26 cellular contexts compared by ENCODE assay signal in the genomic region with DNA sequence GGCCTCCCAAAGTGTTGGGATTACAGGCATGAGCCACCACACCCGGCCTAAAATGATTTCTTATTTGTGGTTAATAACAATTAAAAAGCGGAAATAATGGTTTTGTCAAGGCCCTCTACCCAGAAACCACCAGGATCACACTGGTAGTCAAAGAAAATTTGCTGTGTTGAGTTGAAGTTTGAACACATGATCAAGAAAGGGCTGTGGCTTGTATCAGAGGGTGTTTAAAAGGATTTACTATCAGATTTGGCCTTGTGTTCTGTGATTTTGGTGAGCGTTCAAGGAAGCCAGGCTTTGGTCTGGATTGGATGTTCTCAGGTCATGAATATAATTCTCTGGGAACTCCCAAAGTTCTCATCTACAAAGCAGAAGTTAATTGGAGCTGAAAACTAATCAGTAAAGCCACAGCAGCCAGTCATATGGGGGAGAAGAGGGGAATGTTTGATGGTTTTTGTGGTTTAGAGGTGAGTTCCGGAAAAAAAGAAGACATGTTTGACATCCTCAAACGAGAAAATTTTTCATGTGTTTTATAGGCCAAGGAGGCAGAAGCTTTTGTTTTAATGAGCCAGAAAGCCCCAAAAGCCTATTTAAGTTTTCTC. TPM values are rescaled to one million over a fixed set of nuclear protein-coding genes. Genes with fewer than 3 reads are reported as not detected.
A peak's percentile ranks its signal among the peaks of the same experiment; 100 is the strongest.
DNase-seq lines count a peak whose midpoint lies in the region; ATAC-seq and FAIRE-seq lines count a peak whose summit lies in the region.
"Had no signal": no experiment of that assay in that cellular context is flagged by ENCODE, and none has a peak within 500 bp of the region (broad histone marks: within the 10 kb centered on the region; RNA-seq: fewer than 3 reads in every experiment).

No MANE protein-coding gene starts in this region.

- POLR2A ChIA-PET in naive thymus-derived CD8-positive, alpha-beta T cell (lab: Charles Lee), result interaction anchor here (0.5 to 2.0 kb wide), 5 partner anchors 10 to 381 kb away, joined by 3 to 9 read pairs (median 3); partner anchors contain the start of genes GADD45B and ZNF555

- no peaks in the 10 kb centered on the region for H3K27me3 Mint-ChIP-seq in activated naive CD4-positive, alpha-beta T cell treated with anti-CD3 and anti-CD28 coated beads, Interleukin-2, amount 50 U/mL, for 24 hours
- H3K27me3 Mint-ChIP-seq in activated T-helper 17 cell treated with anti-CD3 and anti-CD28 coated beads, Interleukin-2, amount 50 U/mL, for 72 hours, result no peaks in the 10 kb centered on the region
- no peaks in the 10 kb centered on the region for H3K27me3 Mint-ChIP-seq in naive thymus-derived CD8-positive, alpha-beta T cell
- H3K27me3 Mint-ChIP-seq: activated CD8-positive, alpha-beta memory T cell treated with anti-CD3 and anti-CD28 coated beads, Interleukin-2, amount 10 ng/mL, durations not matched to agents 7 days and 5 days; type B pancreatic cell had no signal

- peaks cover 17% of the 10 kb centered on the region for H3K9me3 Mint-ChIP-seq in activated naive CD4-positive, alpha-beta T cell treated with anti-CD3 and anti-CD28 coated beads, Interleukin-2, amount 50 U/mL, for 24 hours
- peaks cover 10% of the 10 kb centered on the region for H3K9me3 Mint-ChIP-seq in activated T-helper 17 cell treated with anti-CD3 and anti-CD28 coated beads, Interleukin-2, amount 50 U/mL, for 72 hours
- H3K9me3 Mint-ChIP-seq in naive thymus-derived CD8-positive, alpha-beta T cell, result peaks cover 0 to 44% (median 30%) of the 10 kb centered on the region in 9 donors

- peak overlapping the region; percentile 87 for H3K27ac Mint-ChIP-seq in activated naive CD4-positive, alpha-beta T cell treated with anti-CD3 and anti-CD28 coated beads, Interleukin-2, amount 50 U/mL, for 24 hours
- peak overlapping the region; percentile 33 for H3K27ac Mint-ChIP-seq in activated T-helper 17 cell treated with anti-CD3 and anti-CD28 coated beads, Interleukin-2, amount 50 U/mL, for 72 hours
- H3K27ac Mint-ChIP-seq in naive thymus-derived CD8-positive, alpha-beta T cell, result peak overlapping the region; percentile 3 to 93 (median 82)
- H3K27ac Mint-ChIP-seq: activated CD8-positive, alpha-beta memory T cell treated with anti-CD3 and anti-CD28 coated beads, Interleukin-2, amount 10 ng/mL, durations not matched to agents 7 days and 5 days; nephron progenitor cell; T-helper 1 cell treated with Interleukin-12 subunit alpha and Interleukin-12 subunit beta and Interleukin-4 antibody, amounts not matched to agents 30 μg/mL and 1 μg/mL, for 36 hours; type B pancreatic cell had no signal

- peak; percentile 49 for FAIRE-seq in GM18507 (lab: Jason Lieb, UNC)
- FAIRE-seq: HTR-8/SVneo, small intestine had no signal

- peaks cover 32% of the 10 kb centered on the region for H3K4me1 Mint-ChIP-seq in activated naive CD4-positive, alpha-beta T cell treated with anti-CD3 and anti-CD28 coated beads, Interleukin-2, amount 50 U/mL, for 24 hours
- peaks cover 10% of the 10 kb centered on the region for H3K4me1 Mint-ChIP-seq in activated T-helper 17 cell treated with anti-CD3 and anti-CD28 coated beads, Interleukin-2, amount 50 U/mL, for 72 hours
- H3K4me1 Mint-ChIP-seq in naive thymus-derived CD8-positive, alpha-beta T cell, result peaks cover 10 to 48% (median 17%) of the 10 kb centered on the region in 4 donors
- H3K4me1 Mint-ChIP-seq: nephron progenitor cell had no signal

- no peak for DNase-seq in activated naive CD4-positive, alpha-beta T cell (lab: John Stamatoyannopoulos, UW)
- no peak for DNase-seq in GM18507 (ENCODE audit: extremely low spot score, insufficient read length, low read depth)
- peak in 7 of 10 donors; percentile 27 to 86 (median 51) for DNase-seq in naive thymus-derived CD8-positive, alpha-beta T cell
- DNase-seq in NCI-H510A (lab: John Stamatoyannopoulos, UW), result no peak
- DNase-seq: activated CD4-positive, alpha-beta T cell treated with anti-CD3 and anti-CD28 coated beads for 48 hours; activated CD8-positive, alpha-beta memory T cell treated with anti-CD3 and anti-CD28 coated beads, Interleukin-2, amount 10 ng/mL, durations not matched to agents 7 days and 5 days; amygdala; DMS79 treated with DMSO at 0.1 percent for 48 hours; effector memory CD4-positive, alpha-beta T cell; islet precursor cell; left ventricle myocardium inferior; midbrain; NCI-H1417 treated with DMSO at 0.1 percent for 48 hours; NCI-H774; nephron progenitor cell; ovary; small intestine; substantia nigra had no signal

- peak overlapping the region; percentile 65 for H3K4me3 Mint-ChIP-seq in activated naive CD4-positive, alpha-beta T cell treated with anti-CD3 and anti-CD28 coated beads, Interleukin-2, amount 50 U/mL, for 24 hours
- H3K4me3 Mint-ChIP-seq in activated T-helper 17 cell treated with anti-CD3 and anti-CD28 coated beads, Interleukin-2, amount 50 U/mL, for 72 hours, result peak overlapping the region; percentile 11
- H3K4me3 Mint-ChIP-seq in naive thymus-derived CD8-positive, alpha-beta T cell, result peak overlapping the region in 9 of 10 donors; percentile 46 to 79 (median 75)
- H3K4me3 Mint-ChIP-seq: activated CD8-positive, alpha-beta memory T cell treated with anti-CD3 and anti-CD28 coated beads, Interleukin-2, amount 10 ng/mL, durations not matched to agents 7 days and 5 days; nephron progenitor cell; T-helper 1 cell treated with Interleukin-12 subunit alpha and Interleukin-12 subunit beta and Interleukin-4 antibody, amounts not matched to agents 30 μg/mL and 1 μg/mL, for 36 hours; type B pancreatic cell had no signal

- H3K36me3 Mint-ChIP-seq in activated naive CD4-positive, alpha-beta T cell treated with anti-CD3 and anti-CD28 coated beads, Interleukin-2, amount 50 U/mL, for 24 hours, result peaks cover 34% of the 10 kb centered on the region
- peaks cover 30% of the 10 kb centered on the region for H3K36me3 Mint-ChIP-seq in activated T-helper 17 cell treated with anti-CD3 and anti-CD28 coated beads, Interleukin-2, amount 50 U/mL, for 72 hours (ENCODE audit: low read depth)
- H3K36me3 Mint-ChIP-seq in naive thymus-derived CD8-positive, alpha-beta T cell, result peaks cover 29 to 33% (median 33%) of the 10 kb centered on the region in 3 donors

- ATAC-seq in activated T-helper 17 cell treated with anti-CD3 and anti-CD28 coated beads, Interleukin-2, amount 50 U/mL, for 72 hours (replicated peaks), result peak; percentile 55
- peak; percentile 90 to 93 for ATAC-seq in naive thymus-derived CD8-positive, alpha-beta T cell
- ATAC-seq in GM21515 (IDR thresholded peaks at IDR 0.05; ENCODE audit: unreplicated experiment), result no peak
- ATAC-seq: activated CD8-positive, alpha-beta memory T cell treated with anti-CD3 and anti-CD28 coated beads, Interleukin-2, amount 10 ng/mL, durations not matched to agents 7 days and 5 days; HCT116 had no signal

RNA-seq across cellular contexts. Expression of gene ZNF556, which starts 10.6 kb away (rescaled TPM):
- total RNA-seq in activated T-helper 17 cell treated with anti-CD3 and anti-CD28 coated beads, Interleukin-2, amount 50 U/mL, for 72 hours, result under 1 TPM in 1 of 2 donors, not detected in 1; 0.95 TPM
- not detected for total RNA-seq in naive thymus-derived CD8-positive, alpha-beta T cell
- polyA plus RNA-seq in naive thymus-derived CD8-positive, alpha-beta T cell, result not detected
- total RNA-seq: activated CD8-positive, alpha-beta memory T cell treated with anti-CD3 and anti-CD28 coated beads, Interleukin-2, amount 10 ng/mL, durations not matched to agents 7 days and 5 days; left ventricle myocardium inferior had no signal
- polyA plus RNA-seq: BJ had no signal

RNA-seq across cellular contexts. Expression of gene ZNF555, which starts 15.3 kb away (rescaled TPM):
- 1 to 10 TPM; 1.3 to 4.5 TPM for total RNA-seq in activated T-helper 17 cell treated with anti-CD3 and anti-CD28 coated beads, Interleukin-2, amount 50 U/mL, for 72 hours
- total RNA-seq in naive thymus-derived CD8-positive, alpha-beta T cell, result 1 to 10 TPM; 7.4 to 8.7 TPM
- polyA plus RNA-seq in naive thymus-derived CD8-positive, alpha-beta T cell, result 1 to 10 TPM; 1.0 to 3.4 (median 2.2) TPM

RNA-seq across cellular contexts. Expression of gene ZNF554, which starts 36.9 kb away (rescaled TPM):
- total RNA-seq in activated T-helper 17 cell treated with anti-CD3 and anti-CD28 coated beads, Interleukin-2, amount 50 U/mL, for 72 hours, result 1 to 10 TPM in 1 of 2 donors, under 1 TPM in 1; 0.65 to 1.7 TPM
- 1 to 10 TPM; 7.6 to 7.8 TPM for total RNA-seq in naive thymus-derived CD8-positive, alpha-beta T cell
- 1 to 10 TPM; 3.6 to 8.3 (median 4.5) TPM for polyA plus RNA-seq in naive thymus-derived CD8-positive, alpha-beta T cell

RNA-seq across cellular contexts. Expression of gene ZNF57, which starts 44.2 kb away (rescaled TPM):
- 1 to 10 TPM; 4.7 to 6.1 TPM for total RNA-seq in activated T-helper 17 cell treated with anti-CD3 and anti-CD28 coated beads, Interleukin-2, amount 50 U/mL, for 72 hours
- 1 to 10 TPM; 3.0 to 3.6 TPM for total RNA-seq in naive thymus-derived CD8-positive, alpha-beta T cell
- 1 to 10 TPM; 1.7 to 2.9 (median 1.8) TPM for polyA plus RNA-seq in naive thymus-derived CD8-positive, alpha-beta T cell

Comparison
In these comparisons a context has a peak if more than half of its experiments do, and no peak if none do; other contexts are left out.
1. H3K27ac Mint-ChIP-seq: peak in every context shown above with its lines; median percentile 87 in activated naive CD4-positive, alpha-beta T cell treated with anti-CD3 and anti-CD28 coated beads, Interleukin-2, amount 50 U/mL, for 24 hours; 82 in naive thymus-derived CD8-positive, alpha-beta T cell; 33 in activated T-helper 17 cell treated with anti-CD3 and anti-CD28 coated beads, Interleukin-2, amount 50 U/mL, for 72 hours.
2. H3K4me3 Mint-ChIP-seq: peak in every context shown above with its lines; median percentile 75 in naive thymus-derived CD8-positive, alpha-beta T cell; 65 in activated naive CD4-positive, alpha-beta T cell treated with anti-CD3 and anti-CD28 coated beads, Interleukin-2, amount 50 U/mL, for 24 hours; 11 in activated T-helper 17 cell treated with anti-CD3 and anti-CD28 coated beads, Interleukin-2, amount 50 U/mL, for 72 hours.
3. DNase-seq: peak in naive thymus-derived CD8-positive, alpha-beta T cell (7 of 10); none in activated naive CD4-positive, alpha-beta T cell (0 of 4), GM18507 (single experiment) and NCI-H510A (single experiment).